8 cellular contexts compared by ENCODE assay signal in genomic region chr22:35839811-35840739, GRCh38.
A peak's percentile ranks its signal among the peaks of the same experiment; 100 is the strongest.
DNase-seq lines count a peak whose midpoint lies in the region; ATAC-seq and TF ChIP-seq lines count a peak whose summit lies in the region.

No MANE protein-coding gene starts in this region.

- DNase-seq in SIG-M5 treated with dmso at 0.1 percent for 504 hours (lab: John Stamatoyannopoulos, UW; ENCODE audit: unreplicated experiment) = peak; percentile 4
- DNase-seq in SIG-M5 (lab: John Stamatoyannopoulos, UW) = no peak
- DNase-seq in NCI-H2171 treated with DMSO at 0.1 percent for 48 hours (lab: John Stamatoyannopoulos, UW) = peak; percentile 96
- DNase-seq in amniotic epithelial cell (ENCODE audit: low read depth) = peak; percentile 98
- DNase-seq in heart left ventricle = peak; percentile 83 to 92 (median 85)
- peak; percentile 64 to 67 for DNase-seq in trophoblast cell
- no peak for DNase-seq in activated CD4-positive, alpha-beta T cell treated with anti-CD3 and anti-CD28 coated beads for 1 hour

- peaks cover 3% of the 10 kb centered on the region for H3K79me2 ChIP-seq in trophoblast cell (ENCODE audit: control insufficient read depth, insufficient read depth, low read length, poor library complexity)

- H3K4me3 ChIP-seq in heart left ventricle (peak overlapping the region; percentile 5 to 63 (median 50)), trophoblast cell (ENCODE audit: low read depth, low read length) (peak overlapping the region; percentile 67)

- no peak overlapping the region for H3K18ac ChIP-seq in trophoblast cell (ENCODE audit: low read length)

- H4K8ac ChIP-seq in trophoblast cell (ENCODE audit: low read depth, low read length) = no peak overlapping the region

- H3K23ac ChIP-seq in trophoblast cell (ENCODE audit: low read length) = no peak overlapping the region

- H4K91ac ChIP-seq in trophoblast cell (ENCODE audit: low read depth, low read length) = peak overlapping the region; percentile 82

- no peak overlapping the region for H2BK12ac ChIP-seq in trophoblast cell (ENCODE audit: low read length)

- peak overlapping the region in 11 of 12 donors; percentile 44 to 85 (median 77) for H3K27ac ChIP-seq in heart left ventricle
- peak overlapping the region; percentile 89 for H3K27ac ChIP-seq in trophoblast cell (ENCODE audit: low read depth, low read length)

- no peak overlapping the region for H2AK5ac ChIP-seq in trophoblast cell (ENCODE audit: low read length)

- no peak overlapping the region for H3K14ac ChIP-seq in trophoblast cell (ENCODE audit: low read length)

- no peak for TF ChIP-seq CTCF in heart left ventricle (IDR thresholded peaks at IDR 0.05)

- H3K27me3 ChIP-seq in heart left ventricle (no peaks in the 10 kb centered on the region), trophoblast cell (ENCODE audit: insufficient read depth, low read length) (no peaks in the 10 kb centered on the region)

- peak overlapping the region; percentile 91 for H2BK5ac ChIP-seq in trophoblast cell (ENCODE audit: low read depth, low read length, poor library complexity)

- peak overlapping the region; percentile 54 for H2AFZ ChIP-seq in trophoblast cell (ENCODE audit: insufficient read depth, low read length, poor library complexity)

- intact Hi-C loops in heart left ventricle (cut with DNase I) = loop anchor here (2.0 to 10.0 kb wide), 12 partner anchors 52 to 215 kb away; no protein-coding TSS in a partner anchor

- H3K36me3 ChIP-seq in heart left ventricle (no peaks in the 10 kb centered on the region), trophoblast cell (ENCODE audit: control insufficient read depth in 1 of 2, insufficient read depth in 2 of 2, low read length in 2 of 2) (no peaks in the 10 kb centered on the region)

- H3K4me2 ChIP-seq in trophoblast cell (ENCODE audit: low read length) = peak overlapping the region; percentile 78

- no peaks in the 10 kb centered on the region for H3K9me3 ChIP-seq in heart left ventricle
- H3K9me3 ChIP-seq in trophoblast cell (ENCODE audit: insufficient read depth, low read depth, low read length) = no peaks in the 10 kb centered on the region

- ATAC-seq in heart left ventricle (peak; percentile 63 to 91 (median 84)), HG02981 (IDR thresholded peaks at IDR 0.05; ENCODE audit: unreplicated experiment) (no peak)

- no peak for TF ChIP-seq POLR2A in heart left ventricle (IDR thresholded peaks at IDR 0.05)

- peaks cover 10% of the 10 kb centered on the region for H3K79me1 ChIP-seq in trophoblast cell (ENCODE audit: low read length)

- H3K4me1 ChIP-seq in heart left ventricle (peaks cover 5 to 78% (median 53%) of the 10 kb centered on the region in 12 donors), trophoblast cell (ENCODE audit: control insufficient read depth in 1 of 2, insufficient read depth in 2 of 2, low read length in 2 of 2) (peaks cover 2 to 6% of the 10 kb centered on the region in 2 experiments)

- 1 to 4% (median 2%) methylated on average over 14 of the region's 14 CpGs for WGBS in heart left ventricle, 4 donors
- WGBS in trophoblast cell (ENCODE audit: extremely low coverage, insufficient coverage, insufficient read length) = no CpG with 5 or more reads among the region's 14 CpGs

- peak overlapping the region; percentile 81 for H3K9ac ChIP-seq in trophoblast cell (ENCODE audit: low read length)

- no peak overlapping the region for H3K4ac ChIP-seq in trophoblast cell (ENCODE audit: low read depth, low read length)

- H2BK120ac ChIP-seq in trophoblast cell (ENCODE audit: insufficient read depth, low read length, poor library complexity) = peak overlapping the region; percentile 73

- H4K12ac ChIP-seq in trophoblast cell (ENCODE audit: low read depth, low read length) = peak overlapping the region; percentile 68

Comparison
In these comparisons a context has a peak if more than half of its experiments do, and no peak if none do; other contexts are left out.
1. DNase-seq: peak in SIG-M5 treated with dmso at 0.1 percent for 504 hours (single experiment), NCI-H2171 treated with DMSO at 0.1 percent for 48 hours (single experiment), amniotic epithelial cell (single experiment), heart left ventricle (5 of 5) and trophoblast cell (2 of 2); none in SIG-M5 (single experiment) and activated CD4-positive, alpha-beta T cell treated with anti-CD3 and anti-CD28 coated beads for 1 hour (single experiment).